ENCODE assay signal across 15 cellular contexts in genomic region chr16:85524365-85524629, GRCh38.
DNase-seq lines count a peak whose midpoint lies in the region; TF ChIP-seq lines count a peak whose summit lies in the region.
"Had no signal": no experiment of that assay in that cellular context is flagged by ENCODE, and none has a peak within 500 bp of the region (broad histone marks: within the 10 kb centered on the region; RNA-seq: fewer than 3 reads in every experiment).

No MANE protein-coding gene starts in this region.

- H4K91ac ChIP-seq in neuronal stem cell (ENCODE audit: low read depth, low read length, poor library complexity): no peak overlapping the region

- H3K9me3 ChIP-seq in A673 (ENCODE audit: low read depth, low read length, poor library complexity, severe bottlenecking) (no peaks in the 10 kb centered on the region), adipocyte (ENCODE audit: control insufficient read depth, low read length) (no peaks in the 10 kb centered on the region), neuronal stem cell (replicated peaks in 1 of 2; ENCODE audit: control insufficient read depth in 2 of 2, insufficient read depth in 1 of 2, low read depth in 1 of 2, low read length in 2 of 2) (peaks cover 0 to 8% of the 10 kb centered on the region in 2 donors)
- H3K9me3 ChIP-seq: esophagus squamous epithelium, heart right ventricle had no signal

- peak overlapping the region; percentile 84 for H3K18ac ChIP-seq in neuronal stem cell (ENCODE audit: low read length)

- CTCF ChIA-PET in A673 (lab: Charles Lee): no interaction called here

- H3K4me2 ChIP-seq in neuronal stem cell (ENCODE audit: insufficient read depth, low read length, poor library complexity, severe bottlenecking): no peak overlapping the region

- no peak for TF ChIP-seq CTCF in A673 (conservative IDR thresholded peaks at IDR 0.05; ENCODE audit: low read depth, low read length)

- peak overlapping the region; percentile 95 for H3K14ac ChIP-seq in neuronal stem cell (ENCODE audit: low read length)

- peaks cover 40% of the 10 kb centered on the region for H3K4me1 ChIP-seq in A673 (ENCODE audit: insufficient read depth, low read length, poor library complexity, severe bottlenecking)
- H3K4me1 ChIP-seq in adipocyte (ENCODE audit: control insufficient read depth, insufficient read depth, low read length): peaks cover 31% of the 10 kb centered on the region
- peaks cover 26 to 55% of the 10 kb centered on the region in 2 donors for H3K4me1 ChIP-seq in neuronal stem cell (ENCODE audit: control insufficient read depth in 2 of 2, insufficient read depth in 1 of 2, low read depth in 1 of 2, low read length in 2 of 2)

- H2AFZ ChIP-seq in neuronal stem cell (ENCODE audit: low read length): no peak overlapping the region

- POLR2A ChIA-PET in A673 (lab: Charles Lee; ENCODE audit: low non-redundant PET): interaction anchor here (1.2 kb wide), 1 partner anchor 30 kb away, joined by 4 read pairs; no protein-coding TSS in a partner anchor

- H3K27ac ChIP-seq in A673 (ENCODE audit: low read depth, low read length, poor library complexity, severe bottlenecking) (peak overlapping the region; percentile 70), neuronal stem cell (replicated peaks; ENCODE audit: low read length) (no peak overlapping the region)

- WGBS in neuronal stem cell (ENCODE audit: extremely low coverage in 2 of 2, insufficient read length in 2 of 2, insufficient replicate concordance in 1 of 2), 2 donors: no CpG with 5 or more reads among the region's 8 CpGs

- H4K8ac ChIP-seq in neuronal stem cell (ENCODE audit: low read depth, low read length): no peak overlapping the region

- H2AK5ac ChIP-seq in neuronal stem cell (ENCODE audit: low read depth, low read length): peak overlapping the region; percentile 90

- H2BK12ac ChIP-seq in neuronal stem cell (ENCODE audit: low read length): no peak overlapping the region

- H3K9ac ChIP-seq in adipocyte (ENCODE audit: low read length) (peak overlapping the region; percentile 70), neuronal stem cell (ENCODE audit: low read depth, low read length, poor library complexity) (no peak overlapping the region)

- no peak for DNase-seq in A673 (ENCODE audit: low spot score)
- DNase-seq in HuH-7 (ENCODE audit: low spot score): peak; percentile 69
- DNase-seq in adipocyte (ENCODE audit: low read depth): no peak
- DNase-seq in neuronal stem cell (ENCODE audit: low spot score): no peak
- DNase-seq in activated naive CD4-positive, alpha-beta T cell (lab: John Stamatoyannopoulos, UW): no peak
- no peak for DNase-seq in cerebellar cortex (ENCODE audit: low spot score)
- DNase-seq in cerebellum (ENCODE audit: low spot score): no peak
- no peak for DNase-seq in NK-92 (lab: John Stamatoyannopoulos, UW; ENCODE audit: unreplicated experiment)
- DNase-seq: ACHN; activated CD8-positive, alpha-beta memory T cell treated with anti-CD3 and anti-CD28 coated beads, Interleukin-2, amount 10 ng/mL, durations not matched to agents 7 days and 5 days; esophagus squamous epithelium; kidney glomerular epithelial cell; NCI-H446 treated with DMSO at 0.1 percent for 48 hours; stimulated activated CD4-positive, alpha-beta T cell treated with anti-CD3 and anti-CD28 coated beads, Interleukin-12 subunit alpha, Interleukin-12 subunit beta, amount 100 ng/mL, for 4 hours had no signal

- intact Hi-C loops in A673 (cut with micrococcal nuclease; ENCODE audit: unreplicated experiment): no loop called here

- H3K4me3 ChIP-seq in A673 (ENCODE audit: low read depth, low read length, poor library complexity, severe bottlenecking) (no peak overlapping the region), adipocyte (ENCODE audit: low read length) (no peak overlapping the region), neuronal stem cell (ENCODE audit: low read length in 2 of 2) (no peak overlapping the region)
- H3K4me3 ChIP-seq: esophagus squamous epithelium had no signal

- H3K79me1 ChIP-seq in neuronal stem cell (ENCODE audit: low read depth, low read length): peaks cover 4% of the 10 kb centered on the region

- peak overlapping the region; percentile 26 for H3K23ac ChIP-seq in neuronal stem cell (ENCODE audit: low read depth, low read length, poor library complexity)

- H2BK15ac ChIP-seq in neuronal stem cell (ENCODE audit: low read length): peak overlapping the region; percentile 87

- H2BK120ac ChIP-seq in neuronal stem cell (ENCODE audit: low read depth, low read length): no peak overlapping the region

- no peaks in the 10 kb centered on the region for H3K27me3 ChIP-seq in A673 (replicated peaks; ENCODE audit: insufficient read depth, low read depth, low read length, poor library complexity)
- no peaks in the 10 kb centered on the region for H3K27me3 ChIP-seq in adipocyte (replicated peaks; ENCODE audit: control insufficient read depth, insufficient read depth, low read length)
- peaks cover 0 to 23% (median 6%) of the 10 kb centered on the region in 3 experiments for H3K27me3 ChIP-seq in neuronal stem cell (ENCODE audit: control insufficient read depth in 3 of 3, insufficient read depth in 3 of 3, low read depth in 1 of 3, low read length in 3 of 3)
- H3K27me3 ChIP-seq: esophagus squamous epithelium, heart right ventricle had no signal

- H3K36me3 ChIP-seq in A673 (ENCODE audit: insufficient read depth, low read length, poor library complexity, severe bottlenecking) (no peaks in the 10 kb centered on the region), adipocyte (ENCODE audit: control insufficient read depth, insufficient read depth, low read length, severe bottlenecking) (peaks cover 9% of the 10 kb centered on the region), neuronal stem cell (replicated peaks in 1 of 2; ENCODE audit: control insufficient read depth in 2 of 2, insufficient read depth in 2 of 2, low read length in 2 of 2) (no peaks in the 10 kb centered on the region)
- H3K36me3 ChIP-seq: esophagus squamous epithelium, heart right ventricle had no signal

- no peak overlapping the region for H3K4ac ChIP-seq in neuronal stem cell (ENCODE audit: low read length)

- BruUV-seq in A673 (replicated peaks; lab: Mats Ljungman, UMichigan): no TSS peak

- H2BK5ac ChIP-seq in neuronal stem cell (ENCODE audit: low read length): no peak overlapping the region
